30 cellular contexts compared by ENCODE assay signal in genomic region chr21:41760411-41760810, GRCh38. TPM values are rescaled to one million over a fixed set of nuclear protein-coding genes. Genes with fewer than 3 reads are reported as not detected.
A peak's percentile ranks its signal among the peaks of the same experiment; 100 is the strongest.
DNase-seq lines count a peak whose midpoint lies in the region; ATAC-seq and TF ChIP-seq lines count a peak whose summit lies in the region.
"Had no signal": no experiment of that assay in that cellular context is flagged by ENCODE, and none has a peak within 500 bp of the region (broad histone marks: within the 10 kb centered on the region; RNA-seq: fewer than 3 reads in every experiment).

No MANE protein-coding gene starts in this region.

- intact Hi-C loops in MCF 10A (cut with micrococcal nuclease) (loop anchor here (2.0 to 10.0 kb wide), 3 partner anchors 33 to 596 kb away; partner anchors contain the start of gene BACE2), breast epithelium (cut with DNase I; ENCODE audit: low total_unique reads) (no loop called here), heart right ventricle (cut with DNase I) (no loop called here)
- intact Hi-C loops in activated naive CD4-positive, alpha-beta T cell treated with anti-CD3 and anti-CD28 coated beads for 36 hours (cut with micrococcal nuclease), result no loop called here

- H3K27ac ChIP-seq in breast epithelium (no peak overlapping the region), neutrophil (peak overlapping the region; percentile 81), heart right ventricle (no peak overlapping the region), suprapubic skin (no peak overlapping the region)
- H3K27ac ChIP-seq: cardiac muscle cell, left ventricle myocardium inferior, Peyer's patch had no signal

- CTCF ChIA-PET in MCF 10A (lab: Yijun Ruan, JAX), result interaction anchor here (0.6 to 12.0 kb wide), 9 partner anchors 8 to 148 kb away, joined by 3 to 163 read pairs (median 4); no protein-coding TSS in a partner anchor
- CTCF ChIA-PET in activated naive CD4-positive, alpha-beta T cell treated with anti-CD3 and anti-CD28 coated beads for 36 hours (lab: Charles Lee), result no interaction called here

- H3K9me3 ChIP-seq in breast epithelium, result no peaks in the 10 kb centered on the region
- no peaks in the 10 kb centered on the region for H3K9me3 ChIP-seq in neutrophil
- H3K9me3 ChIP-seq in heart right ventricle, result no peaks in the 10 kb centered on the region
- H3K9me3 ChIP-seq in suprapubic skin, result no peaks in the 10 kb centered on the region
- H3K9me3 ChIP-seq: esophagus muscularis mucosa, gastroesophageal sphincter, left ventricle myocardium inferior, pancreas, Peyer's patch, right atrium auricular region, SJSA1 had no signal

- no peak overlapping the region for H3K4me3 ChIP-seq in breast epithelium
- no peak overlapping the region for H3K4me3 ChIP-seq in neutrophil (ENCODE audit: low read depth in 1 of 2, low read length in 1 of 2)
- H3K4me3 ChIP-seq in heart right ventricle, result no peak overlapping the region
- H3K4me3 ChIP-seq in suprapubic skin, result no peak overlapping the region
- H3K4me3 ChIP-seq: cardiac muscle cell, SJSA1 had no signal

- H3K4me1 Mint-ChIP-seq in MCF 10A (ENCODE audit: insufficient read depth, unreplicated experiment), result peaks cover 53% of the 10 kb centered on the region
- peaks cover 9% of the 10 kb centered on the region for H3K4me1 Mint-ChIP-seq in activated naive CD4-positive, alpha-beta T cell treated with anti-CD3 and anti-CD28 coated beads for 36 hours (ENCODE audit: low read depth)

- BruUV-seq in MCF 10A (replicated peaks; lab: Mats Ljungman, UMichigan), result no TSS peak

- 79 to 80% methylated on average over 9 of the region's 9 CpGs for WGBS in heart right ventricle, 2 donors
- 74% methylated on average over 9 of the region's 9 CpGs for WGBS in suprapubic skin

- H3K27ac Mint-ChIP-seq in MCF 10A (ENCODE audit: low read depth, unreplicated experiment), result peak overlapping the region; percentile 62
- H3K27ac Mint-ChIP-seq in activated naive CD4-positive, alpha-beta T cell treated with anti-CD3 and anti-CD28 coated beads for 36 hours, result no peak overlapping the region
- H3K27ac Mint-ChIP-seq: activated naive CD8-positive, alpha-beta T cell; CD8-positive, alpha-beta T cell; IgD-negative memory B cell had no signal

- ATAC-seq in HG03108 (IDR thresholded peaks at IDR 0.05; ENCODE audit: unreplicated experiment), result no peak
- ATAC-seq in heart right ventricle, result no peak
- ATAC-seq: CD8-positive, alpha-beta T cell had no signal

- POLR2A ChIA-PET in MCF 10A (lab: Yijun Ruan, JAX), result interaction anchor here (1.1 to 12.7 kb wide), 11 partner anchors 8 to 146 kb away, joined by 3 to 238 read pairs (median 43); no protein-coding TSS in a partner anchor

- H3K36me3 Mint-ChIP-seq in MCF 10A (ENCODE audit: insufficient read depth, unreplicated experiment), result peaks cover 69% of the 10 kb centered on the region
- H3K36me3 Mint-ChIP-seq in activated naive CD4-positive, alpha-beta T cell treated with anti-CD3 and anti-CD28 coated beads for 36 hours (ENCODE audit: low read depth), result no peaks in the 10 kb centered on the region
- H3K36me3 Mint-ChIP-seq: activated naive CD8-positive, alpha-beta T cell; CD8-positive, alpha-beta T cell; IgD-negative memory B cell had no signal

- H3K27me3 Mint-ChIP-seq in MCF 10A (ENCODE audit: insufficient read depth, unreplicated experiment), result no peaks in the 10 kb centered on the region
- H3K27me3 Mint-ChIP-seq in activated naive CD4-positive, alpha-beta T cell treated with anti-CD3 and anti-CD28 coated beads for 36 hours (ENCODE audit: low read depth), result peaks cover 56% of the 10 kb centered on the region

- TF ChIP-seq CTCF in MCF 10A (IDR thresholded peaks at IDR 0.05; ENCODE audit: unreplicated experiment) (no peak), breast epithelium (IDR thresholded peaks at IDR 0.05) (no peak), neutrophil (IDR thresholded peaks at IDR 0.05) (no peak), heart right ventricle (IDR thresholded peaks at IDR 0.05) (no peak), suprapubic skin (IDR thresholded peaks at IDR 0.05) (no peak)

- H3K27me3 ChIP-seq in breast epithelium, result no peaks in the 10 kb centered on the region
- peaks cover 44% of the 10 kb centered on the region for H3K27me3 ChIP-seq in neutrophil
- H3K27me3 ChIP-seq in heart right ventricle, result peaks cover 10 to 66% (median 61%) of the 10 kb centered on the region in 7 donors
- H3K27me3 ChIP-seq in suprapubic skin, result peaks cover 16% of the 10 kb centered on the region
- H3K27me3 ChIP-seq: pancreas, right atrium auricular region, SJSA1 had no signal

- DNase-seq in MCF 10A (ENCODE audit: unreplicated experiment), result no peak
- no peak for DNase-seq in breast epithelium (ENCODE audit: low spot score in 2 of 2)
- peak; percentile 42 for DNase-seq in ecto neural progenitor cell (ENCODE audit: low spot score)
- no peak for DNase-seq in activated naive CD4-positive, alpha-beta T cell treated with anti-CD3 and anti-CD28 coated beads for 36 hours
- DNase-seq in heart right ventricle, result no peak
- DNase-seq in suprapubic skin (ENCODE audit: low spot score in 2 of 2), result no peak
- DNase-seq: activated T-cell treated with anti-CD3 and anti-CD28 coated beads for 4 hours; AML-193; anterior cingulate cortex; CD8-positive, alpha-beta T cell; cortex of kidney; DMS 273 treated with DMSO at 0.1 percent for 48 hours; left ventricle myocardium inferior; NCI-H1048; NCI-H1930; NCI-H524 treated with DMSO at 0.1 percent for 48 hours; stimulated activated CD4-positive, alpha-beta T cell treated with anti-CD3 and anti-CD28 coated beads, Interleukin-2, amount 100 ng/mL, for 24 hours had no signal

- H3K36me3 ChIP-seq in breast epithelium (no peaks in the 10 kb centered on the region), neutrophil (no peaks in the 10 kb centered on the region), heart right ventricle (no peaks in the 10 kb centered on the region), suprapubic skin (peaks cover 7% of the 10 kb centered on the region)
- H3K36me3 ChIP-seq: cardiac muscle cell, esophagus muscularis mucosa, gastroesophageal sphincter, left ventricle myocardium inferior, right atrium auricular region, SJSA1 had no signal

- TF ChIP-seq EP300 in suprapubic skin (IDR thresholded peaks at IDR 0.05), result no peak

- H3K4me3 Mint-ChIP-seq in MCF 10A (ENCODE audit: unreplicated experiment), result peak overlapping the region; percentile 87
- H3K4me3 Mint-ChIP-seq in activated naive CD4-positive, alpha-beta T cell treated with anti-CD3 and anti-CD28 coated beads for 36 hours, result no peak overlapping the region
- H3K4me3 Mint-ChIP-seq: CD8-positive, alpha-beta T cell had no signal

- peaks cover 0 to 25% of the 10 kb centered on the region in 2 donors for H3K4me1 ChIP-seq in breast epithelium
- H3K4me1 ChIP-seq in neutrophil (ENCODE audit: control insufficient read depth in 1 of 2, insufficient read depth in 1 of 2, low read depth in 1 of 2, low read length in 1 of 2), result peaks cover 34 to 53% of the 10 kb centered on the region in 2 experiments
- H3K4me1 ChIP-seq in heart right ventricle, result peaks cover 0 to 29% (median 11%) of the 10 kb centered on the region in 9 donors
- peaks cover 51% of the 10 kb centered on the region for H3K4me1 ChIP-seq in suprapubic skin

- TF ChIP-seq POLR2A in breast epithelium (IDR thresholded peaks at IDR 0.05), result no peak
- no peak for TF ChIP-seq POLR2A in suprapubic skin (IDR thresholded peaks at IDR 0.05)

- H3K9me3 Mint-ChIP-seq in MCF 10A (ENCODE audit: unreplicated experiment), result no peaks in the 10 kb centered on the region
- H3K9me3 Mint-ChIP-seq in activated naive CD4-positive, alpha-beta T cell treated with anti-CD3 and anti-CD28 coated beads for 36 hours, result no peaks in the 10 kb centered on the region
- H3K9me3 Mint-ChIP-seq: CD8-positive, alpha-beta T cell; IgD-negative memory B cell had no signal

RNA-seq across cellular contexts. Expression of gene RIPK4, which starts 6.4 kb away (rescaled TPM):
- total RNA-seq in MCF 10A (2022) (14.0 and 22.3 TPM in 2 replicates), breast epithelium (10 to 100 TPM in 2 of 3 donors, not detected in 1; 15.7 to 30.3 TPM), heart right ventricle (under 1 TPM in 5 of 10 donors, not detected in 5; 0.05 to 0.12 (median 0.07) TPM), suprapubic skin (10 to 100 TPM; 38.6 to 59.5 (median 50.0) TPM)
- under 1 TPM; 0.33 to 0.49 TPM for total RNA-seq in activated naive CD4-positive, alpha-beta T cell treated with anti-CD3 and anti-CD28 coated beads for 36 hours
- polyA plus RNA-seq in heart right ventricle, result under 1 TPM; 0.04 to 0.15 TPM
- total RNA-seq: mesenteric fat pad; T-helper 1 cell treated with Interleukin-12 subunit alpha and Interleukin-12 subunit beta and Interleukin-4 antibody, amounts not matched to agents 30 ng/mL and 1 ng/mL, for 36 hours had no signal
- polyA plus RNA-seq: IgD-negative memory B cell had no signal
